ENCODE assay signal across 8 cellular contexts in genomic region chr4:112309263-112309791, GRCh38. TPM values are rescaled to one million over a fixed set of nuclear protein-coding genes. Genes with fewer than 3 reads are reported as not detected.
DNase-seq lines count a peak whose midpoint lies in the region; ATAC-seq and TF ChIP-seq lines count a peak whose summit lies in the region.
"Not testable (repeated sequence)": the region's sequence is repeated elsewhere in the genome, so short reads cannot be mapped to it uniquely, and the experiment has no call there.

No MANE protein-coding gene starts in this region.

- not testable (repeated sequence) for H3K27me3 ChIP-seq in CD8-positive, alpha-beta memory T cell (ENCODE audit: insufficient read depth, low read length, poor library complexity, severe bottlenecking); SJCRH30

- not testable (repeated sequence) for H3K4me3 ChIP-seq in CD8-positive, alpha-beta memory T cell (ENCODE audit: low read length); cardiac fibroblast (replicated peaks in 1 of 2; ENCODE audit: low read depth in 2 of 2, low read length in 2 of 2)
- H3K4me3 ChIP-seq in SJCRH30: peak overlapping the region; percentile 39
- H3K4me3 ChIP-seq in foreskin fibroblast (ENCODE audit: low read depth in 1 of 2, low read length in 2 of 2): peak overlapping the region in 1 of 2 donors; percentile 18

- not testable (repeated sequence) for H3K36me3 Mint-ChIP-seq in CD8-positive, alpha-beta memory T cell; nephron progenitor cell (ENCODE audit: low read depth)

- H3K27ac Mint-ChIP-seq in CD8-positive, alpha-beta memory T cell: peak overlapping the region in 1 of 8 donors; percentile 68
- H3K27ac Mint-ChIP-seq in nephron progenitor cell: not testable (repeated sequence)
- H3K27ac Mint-ChIP-seq in stimulated activated naive CD8-positive, alpha-beta T cell treated with anti-CD3 and anti-CD28 coated beads, Interleukin-15, amount 100 ng/mL, for 72 hours: peak overlapping the region in 1 of 2 donors; percentile 17

- not testable (repeated sequence) for TF ChIP-seq CTCF in cardiac fibroblast (IDR thresholded peaks at IDR 0.05; ENCODE audit: low read depth, low read length); foreskin fibroblast (IDR thresholded peaks at IDR 0.05; ENCODE audit: low read depth, low read length); nephron progenitor cell (IDR thresholded peaks at IDR 0.05)

- POLR2A ChIA-PET in CD8-positive, alpha-beta memory T cell (lab: Charles Lee): interaction anchor here (1.2 kb wide), 1 partner anchor 23 kb away, joined by 3 read pairs; no protein-coding TSS in a partner anchor

- ATAC-seq in stimulated activated naive CD8-positive, alpha-beta T cell treated with anti-CD3 and anti-CD28 coated beads, Interleukin-15, amount 100 ng/mL, for 72 hours: not testable (repeated sequence)

- H3K27ac ChIP-seq in CD8-positive, alpha-beta memory T cell (ENCODE audit: low read depth, low read length); SJCRH30: not testable (repeated sequence)

- not testable (repeated sequence) for H3K27me3 Mint-ChIP-seq in CD8-positive, alpha-beta memory T cell; nephron progenitor cell (ENCODE audit: low read depth, poor library complexity); stimulated activated naive CD8-positive, alpha-beta T cell treated with anti-CD3 and anti-CD28 coated beads, Interleukin-15, amount 100 ng/mL, for 72 hours

- peak overlapping the region in 4 of 7 donors; percentile 19 to 40 (median 35) for H3K4me3 Mint-ChIP-seq in CD8-positive, alpha-beta memory T cell
- peak overlapping the region; percentile 25 for H3K4me3 Mint-ChIP-seq in nephron progenitor cell
- H3K4me3 Mint-ChIP-seq in stimulated activated naive CD8-positive, alpha-beta T cell treated with anti-CD3 and anti-CD28 coated beads, Interleukin-15, amount 100 ng/mL, for 72 hours: peak overlapping the region; percentile 67 to 76

- H3K9me3 Mint-ChIP-seq in CD8-positive, alpha-beta memory T cell; stimulated activated naive CD8-positive, alpha-beta T cell treated with anti-CD3 and anti-CD28 coated beads, Interleukin-15, amount 100 ng/mL, for 72 hours: not testable (repeated sequence)
- peaks cover 32% of the 10 kb centered on the region for H3K9me3 Mint-ChIP-seq in nephron progenitor cell

- not testable (repeated sequence) for H3K4me1 ChIP-seq in CD8-positive, alpha-beta memory T cell (ENCODE audit: insufficient read depth, low read length); SJCRH30

- CTCF ChIA-PET in CD8-positive, alpha-beta memory T cell (lab: Charles Lee): interaction anchor here (1.0 to 1.7 kb wide), 4 partner anchors 9 to 95 kb away, joined by 3 to 5 read pairs (median 4); partner anchors contain the start of gene TIFA

- not testable (repeated sequence) for H3K36me3 ChIP-seq in CD8-positive, alpha-beta memory T cell (ENCODE audit: insufficient read depth, low read length); SJCRH30

- peak in 1 of 5 donors; percentile 78 for DNase-seq in CD8-positive, alpha-beta memory T cell
- DNase-seq in NCI-H1092 treated with DMSO at 0.1 percent for 48 hours (lab: John Stamatoyannopoulos, UW) (peak; percentile 29), SJCRH30 (peak; percentile 13 to 27), activated T-helper 1 cell treated with Interleukin-2 at 50 U/mL for 16 hours (ENCODE audit: low read depth) (peak; percentile 29), cardiac fibroblast (ENCODE audit: low read depth in 2 of 2) (peak; percentile 38 to 77), foreskin fibroblast (peak; percentile 57 to 67), nephron progenitor cell (peak; percentile 37)
- peak in 1 of 2 donors; percentile 54 for DNase-seq in stimulated activated naive CD8-positive, alpha-beta T cell treated with anti-CD3 and anti-CD28 coated beads, Interleukin-15, amount 100 ng/mL, for 72 hours

- not testable (repeated sequence) for H3K9me3 ChIP-seq in CD8-positive, alpha-beta memory T cell (ENCODE audit: low read length); SJCRH30 (replicated peaks)

- H3K4me1 Mint-ChIP-seq in CD8-positive, alpha-beta memory T cell: peaks cover 0 to 15% (median 5%) of the 10 kb centered on the region in 3 donors
- not testable (repeated sequence) for H3K4me1 Mint-ChIP-seq in nephron progenitor cell
- H3K4me1 Mint-ChIP-seq in stimulated activated naive CD8-positive, alpha-beta T cell treated with anti-CD3 and anti-CD28 coated beads, Interleukin-15, amount 100 ng/mL, for 72 hours: peaks cover 34% of the 10 kb centered on the region

RNA-seq across cellular contexts. Expression of gene ALPK1, which starts 12.2 kb away (rescaled TPM):
- 1 to 10 TPM; 2.5 to 3.1 TPM for total RNA-seq in CD8-positive, alpha-beta memory T cell
- polyA plus RNA-seq in CD8-positive, alpha-beta memory T cell: 1.1 TPM
- 5.0 and 5.1 TPM in 2 replicates for total RNA-seq in SJCRH30 (2014; rRNA removed; shearing (Covaris generic))

RNA-seq across cellular contexts. Expression of gene TIFA, which starts 23.6 kb away (rescaled TPM):
- total RNA-seq in CD8-positive, alpha-beta memory T cell: 10 to 100 TPM; 33.6 to 34.7 TPM
- polyA plus RNA-seq in CD8-positive, alpha-beta memory T cell: 48.8 TPM
- 17.8 and 25.4 TPM in 2 replicates for total RNA-seq in SJCRH30 (2014; rRNA removed; shearing (Covaris generic))
